Comparison of ENCODE assay signal across 8 cellular contexts in genomic region chr7:74083117-74083876, GRCh38. TPM values are rescaled to one million over a fixed set of nuclear protein-coding genes. Genes with fewer than 3 reads are reported as not detected.
DNase-seq lines count a peak whose midpoint lies in the region; ATAC-seq and TF ChIP-seq lines count a peak whose summit lies in the region.

LIMK1 (plus strand) TSS chr7:74083804; CDS start chr7:74083991, 187 bp downstream.

- TF ChIP-seq CTCF in body of pancreas (IDR thresholded peaks at IDR 0.05) (no peak), gastrocnemius medialis (IDR thresholded peaks at IDR 0.05 in 4 of 5, conservative IDR thresholded peaks at IDR 0.05 in 1 of 5) (no peak)

- intact Hi-C loops in body of pancreas (cut with DNase I) (no loop called here), gastrocnemius medialis (cut with DNase I; ENCODE audit: low total_unique reads) (loop anchor here (5.0 to 10.0 kb wide), 2 partner anchors 89 to 172 kb away; partner anchors contain the start of genes EIF4H and RFC2)

- peak within 1 kb of the TSS; percentile 54 to 66 for H3K4me3 ChIP-seq in body of pancreas
- H3K4me3 ChIP-seq in iPS-11a (ENCODE audit: low read depth, low read length): peak within 1 kb of the TSS; percentile 48
- peak within 1 kb of the TSS; percentile 80 to 95 (median 81) for H3K4me3 ChIP-seq in gastrocnemius medialis

- no peaks in the 10 kb centered on the region for H3K36me3 ChIP-seq in body of pancreas (replicated peaks in 1 of 2; ENCODE audit: insufficient read depth in 1 of 2, low read depth in 2 of 2)
- peaks cover 0 to 26% of the 10 kb centered on the region in 2 donors for H3K36me3 ChIP-seq in gastrocnemius medialis

- DNase-seq in NCI-H2081 (lab: John Stamatoyannopoulos, UW) (peak; percentile 86), UCSD-AML1 (lab: John Stamatoyannopoulos, UW; ENCODE audit: unreplicated experiment) (peak; percentile 75), body of pancreas (peak; percentile 74 to 84 (median 84)), gastrocnemius medialis (peak; percentile 55 to 63)

- H3K27ac ChIP-seq in body of pancreas (peak within 1 kb of the TSS in 3 of 4 donors; percentile 25 to 43 (median 42)), gastrocnemius medialis (peak within 1 kb of the TSS; percentile 78 to 93 (median 86))

- peak; percentile 60 for TF ChIP-seq POLR2A in GM15510 (IDR thresholded peaks at IDR 0.05; ENCODE audit: borderline replicate concordance, extremely low read depth, insufficient read length)
- peak in 1 of 3 donors; percentile 15 for TF ChIP-seq POLR2A in body of pancreas (IDR thresholded peaks at IDR 0.05)
- TF ChIP-seq POLR2A in gastrocnemius medialis (IDR thresholded peaks at IDR 0.05): no peak

- H3K4me1 ChIP-seq in body of pancreas: peaks cover 23% of the 10 kb centered on the region
- H3K4me1 ChIP-seq in gastrocnemius medialis: peaks cover 17 to 21% of the 10 kb centered on the region in 2 donors

- H3K9me3 ChIP-seq in body of pancreas (no peaks in the 10 kb centered on the region), gastrocnemius medialis (no peaks in the 10 kb centered on the region)

- WGBS in body of pancreas, 2 donors: 10% methylated on average over 38 of the region's 71 CpGs; no CpG with 5 or more reads in 1 of the 2 donors

- in situ Hi-C loops in gastrocnemius medialis (cut with MboI; ENCODE audit: low sequenced_read_pairs in 4 of 4): loop anchor here in 1 of 4 donors (10.0 kb wide), 1 partner anchor 92 kb away; the partner anchor contains the start of gene EIF4H

- H3K27me3 ChIP-seq in body of pancreas (no peaks in the 10 kb centered on the region), gastrocnemius medialis (no peaks in the 10 kb centered on the region)

- ATAC-seq in HG02852 (IDR thresholded peaks at IDR 0.05; ENCODE audit: unreplicated experiment): peak; percentile 66
- peak; percentile 92 for ATAC-seq in body of pancreas
- ATAC-seq in gastrocnemius medialis: peak; percentile 75 to 77
- ATAC-seq in HG03469 (IDR thresholded peaks at IDR 0.05; ENCODE audit: unreplicated experiment): no peak

RNA-seq across cellular contexts. Expression of gene LIMK1, which starts in this region (rescaled TPM):
- total RNA-seq in body of pancreas: 10 to 100 TPM; 10.1 to 27.4 TPM
- total RNA-seq in gastrocnemius medialis: 10 to 100 TPM; 15.3 to 56.4 (median 23.3) TPM
